Comparison of ENCODE assay signal across 8 cellular contexts in genomic region chr4:163548481-163549243, GRCh38. TPM values are rescaled to one million over a fixed set of nuclear protein-coding genes. Genes with fewer than 3 reads are reported as not detected.
DNase-seq lines count a peak whose midpoint lies in the region; ATAC-seq, FAIRE-seq and TF ChIP-seq lines count a peak whose summit lies in the region.

No MANE protein-coding gene starts in this region.

- POLR2A ChIA-PET in IMR-90 (lab: Charles Lee; ENCODE audit: unreplicated experiment), result no interaction called here

- H3K36me3 Mint-ChIP-seq in chondrocyte (ENCODE audit: low read depth), result no peaks in the 10 kb centered on the region

- H3K4me2 ChIP-seq in IMR-90 (ENCODE audit: low read depth, low read length), result no peak overlapping the region

- no peak overlapping the region for H2BK15ac ChIP-seq in IMR-90 (ENCODE audit: low read depth, low read length)

- no peak for TF ChIP-seq POLR2A in IMR-90 (IDR thresholded peaks at IDR 0.05; ENCODE audit: low read depth, low read length)

- H4K5ac ChIP-seq in IMR-90 (ENCODE audit: low read depth, low read length), result no peak overlapping the region

- H3K4ac ChIP-seq in IMR-90 (ENCODE audit: low read depth, low read length), result no peak overlapping the region

- no peak overlapping the region for H3K14ac ChIP-seq in IMR-90 (replicated peaks; ENCODE audit: low read depth, low read length)

- no peak overlapping the region for H2BK120ac ChIP-seq in IMR-90 (ENCODE audit: low read depth, low read length)

- H3K9me1 ChIP-seq in IMR-90 (ENCODE audit: insufficient read depth, low read length), result no peaks in the 10 kb centered on the region

- H3K4me3 Mint-ChIP-seq in chondrocyte (ENCODE audit: unreplicated experiment), result no peak overlapping the region

- H3K18ac ChIP-seq in IMR-90 (ENCODE audit: low read depth, low read length), result no peak overlapping the region

- no peak overlapping the region for H2AFZ ChIP-seq in IMR-90 (replicated peaks; ENCODE audit: low read length, poor library complexity)

- in situ Hi-C loops in IMR-90 (cut with MboI; ENCODE audit: low sequenced_read_pairs), result loop anchor here (10.0 to 25.0 kb wide), 2 partner anchors 436 to 1054 kb away; no protein-coding TSS in a partner anchor

- no peak overlapping the region for H4K8ac ChIP-seq in IMR-90 (ENCODE audit: low read depth in 2 of 2, low read length in 2 of 2)

- dilution Hi-C loops in IMR-90 (cut with HindIII; ENCODE audit: low sequenced_read_pairs, unreplicated experiment), result no loop called here

- no peak overlapping the region; the same call in 1 of the 2 replicates for H3K9ac ChIP-seq in IMR-90 (ENCODE audit: low read depth, low read length)

- ATAC-seq in GM19351 (IDR thresholded peaks at IDR 0.05; ENCODE audit: unreplicated experiment) (peak; percentile 51), IMR-90 (ENCODE audit: low read depth) (peak; percentile 84), lower lobe of right lung (peak; percentile 43 to 69), omental fat pad (ENCODE audit: low FRiP score) (no peak), GM21825 (IDR thresholded peaks at IDR 0.05; ENCODE audit: unreplicated experiment) (no peak)

- no peaks in the 10 kb centered on the region for H3K4me1 ChIP-seq in IMR-90 (ENCODE audit: control insufficient read depth, insufficient read depth, low read length)
- peaks cover 6% of the 10 kb centered on the region for H3K4me1 ChIP-seq in lower lobe of right lung

- H3K27ac Mint-ChIP-seq in chondrocyte (ENCODE audit: unreplicated experiment), result no peak overlapping the region

- H3K9me3 ChIP-seq in IMR-90 (ENCODE audit: control insufficient read depth, insufficient read depth, low read length), result no peaks in the 10 kb centered on the region
- H3K9me3 ChIP-seq in lower lobe of right lung, result no peaks in the 10 kb centered on the region

- no peak overlapping the region for H2BK20ac ChIP-seq in IMR-90 (ENCODE audit: low read depth, low read length)

- H3K79me1 ChIP-seq in IMR-90 (ENCODE audit: low read depth in 1 of 2, low read length in 2 of 2), result no peaks in the 10 kb centered on the region

- FAIRE-seq in RCC 7860 (lab: Jason Lieb, UNC), result no peak

- no peak overlapping the region for H3K23ac ChIP-seq in IMR-90 (ENCODE audit: low read depth, low read length)

- no peak overlapping the region for H2AK9ac ChIP-seq in IMR-90 (replicated peaks; ENCODE audit: low read depth, low read length, poor library complexity)

- peaks cover 13% of the 10 kb centered on the region for H3K4me1 Mint-ChIP-seq in chondrocyte (ENCODE audit: low read depth)

- no peaks in the 10 kb centered on the region for H3K9me3 Mint-ChIP-seq in chondrocyte (ENCODE audit: low read depth)

- peak; percentile 87 for TF ChIP-seq CTCF in IMR-90 (conservative IDR thresholded peaks at IDR 0.05; ENCODE audit: low read depth, low read length)
- TF ChIP-seq CTCF in chondrocyte (IDR thresholded peaks at IDR 0.05), result peak; percentile 89
- TF ChIP-seq CTCF in lower lobe of right lung (IDR thresholded peaks at IDR 0.05), result peak; percentile 61
- peak in 1 of 3 donors; percentile 34 for TF ChIP-seq CTCF in omental fat pad (IDR thresholded peaks at IDR 0.05)

- H4K91ac ChIP-seq in IMR-90 (ENCODE audit: insufficient read depth, low read depth, low read length), result no peak overlapping the region

- no CpG with 5 or more reads among the region's 10 CpGs for WGBS in IMR-90 (ENCODE audit: extremely low coverage in 2 of 2, insufficient read length in 1 of 2), 2 experiments

- H3K27ac ChIP-seq in IMR-90 (ENCODE audit: insufficient read depth, low read length) (no peak overlapping the region), lower lobe of right lung (no peak overlapping the region)

- CTCF ChIA-PET in IMR-90 (lab: Yijun Ruan, JAX), result interaction anchor here (0.7 to 5.6 kb wide), 14 partner anchors 10 to 1183 kb away, joined by 3 to 26 read pairs (median 4); partner anchors contain the start of gene TMA16

- peaks cover 9% of the 10 kb centered on the region for H3K27me3 Mint-ChIP-seq in chondrocyte (ENCODE audit: low read depth)

- intact Hi-C loops in IMR-90 (cut with micrococcal nuclease) (loop anchor here (1.0 to 10.0 kb wide), 5 partner anchors 64 to 1051 kb away; partner anchors contain the start of genes NAF1 and NPY1R), lower lobe of right lung (cut with DNase I) (loop anchor here (10.0 kb wide), 1 partner anchor 64 kb away; no protein-coding TSS in a partner anchor)

- H3K4me3 ChIP-seq in IMR-90 (ENCODE audit: insufficient read depth, low read depth, low read length), result no peak overlapping the region
- no peak overlapping the region for H3K4me3 ChIP-seq in lower lobe of right lung

- no peak overlapping the region for H2AK5ac ChIP-seq in IMR-90 (ENCODE audit: low read depth, low read length)

- DNase-seq in COR-L47 (lab: John Stamatoyannopoulos, UW) (peak; percentile 35), IMR-90 (peak; percentile 69), RCC 7860 (ENCODE audit: low spot score) (peak; percentile 18), chondrocyte (ENCODE audit: low spot score) (no peak), lower lobe of right lung (no peak), omental fat pad (ENCODE audit: low spot score) (no peak)

- H3K27me3 ChIP-seq in IMR-90 (ENCODE audit: control insufficient read depth, insufficient read depth, low read length) (no peaks in the 10 kb centered on the region), lower lobe of right lung (ENCODE audit: low read depth) (no peaks in the 10 kb centered on the region)

- no peaks in the 10 kb centered on the region for H3K36me3 ChIP-seq in IMR-90 (ENCODE audit: control insufficient read depth, insufficient read depth, low read length)
- no peaks in the 10 kb centered on the region for H3K36me3 ChIP-seq in lower lobe of right lung

- TF ChIP-seq RAD21 in IMR-90 (IDR thresholded peaks at IDR 0.05; ENCODE audit: low read length), result peak; percentile 85

- no peak overlapping the region for H3K56ac ChIP-seq in IMR-90 (ENCODE audit: extremely low read depth, insufficient read depth, low read length)

- BruUV-seq in IMR-90 (replicated peaks; lab: Mats Ljungman, UMichigan), result no TSS peak

- no peak overlapping the region for H2BK5ac ChIP-seq in IMR-90 (ENCODE audit: low read depth, low read length, poor library complexity, severe bottlenecking)

- no peaks in the 10 kb centered on the region for H4K20me1 ChIP-seq in IMR-90 (ENCODE audit: insufficient read depth, low read length)

TF ChIP-seq in IMR-90, 13 proteins besides CTCF, POLR2A, EP300 and RAD21:
- TF ChIP-seq SMC3 (IDR thresholded peaks at IDR 0.05; ENCODE audit: low read depth, low read length) (peak; percentile 76), USF2 (IDR thresholded peaks at IDR 0.05; ENCODE audit: low read depth, low read length) (no peak)

RNA-seq across cellular contexts. Expression of gene TMA16, which starts 54.2 kb away (rescaled TPM):
- 9.3 and 42.5 TPM in 2 replicates for total RNA-seq in IMR-90 (2012; rRNA removed)
- polyA plus RNA-seq in IMR-90 (2012; rRNA removed), result 15.6 and 19.8 TPM in 2 replicates
- polyA plus RNA-seq in IMR-90 (2012; cell fraction: cytosol; rRNA removed), result 5.0 and 7.2 TPM in 2 replicates
- 2.0 and 11.7 TPM in 2 replicates for polyA plus RNA-seq in IMR-90 (2012; cell fraction: nucleus; rRNA removed; ENCODE audit: low replicate concordance)
- total RNA-seq in chondrocyte, result 21.8 to 34.7 TPM (median 22.2 TPM) in 3 replicates
- 19.7 TPM for total RNA-seq in lower lobe of right lung
- total RNA-seq in omental fat pad, result 10 to 100 TPM; 14.7 to 30.8 (median 26.6) TPM

Comparison
In these comparisons a context has a peak if more than half of its experiments do, and no peak if none do; other contexts are left out.
1. DNase-seq: peak in COR-L47 (single experiment), IMR-90 (single experiment) and RCC 7860 (single experiment); none in chondrocyte (single experiment), lower lobe of right lung (single experiment) and omental fat pad (single experiment).
2. ATAC-seq: peak in GM19351 (single experiment), IMR-90 (single experiment) and lower lobe of right lung (2 of 2); none in omental fat pad (single experiment) and GM21825 (single experiment).